16 cellular contexts compared by ENCODE assay signal in genomic region chr2:12381543-12382323, GRCh38.
"Had no signal": no experiment of that assay in that cellular context is flagged by ENCODE, and none has a peak within 500 bp of the region (broad histone marks: within the 10 kb centered on the region; RNA-seq: fewer than 3 reads in every experiment).

No MANE protein-coding gene starts in this region.

- H3K27me3 ChIP-seq: body of pancreas, heart left ventricle, spleen, testis had no signal

- H3K27ac Mint-ChIP-seq: activated CD4-positive, alpha-beta memory T cell treated with anti-CD3 and anti-CD28 coated beads, Interleukin-2, amount 10 ng/mL, durations not matched to agents 7 days and 5 days; activated CD8-positive, alpha-beta memory T cell treated with anti-CD3 and anti-CD28 coated beads, Interleukin-2, amount 10 ng/mL, durations not matched to agents 7 days and 5 days; activated naive CD8-positive, alpha-beta T cell treated with anti-CD3 and anti-CD28 coated beads, Interleukin-2, amount 10 ng/mL, durations not matched to agents 7 days and 5 days; natural killer cell; stimulated activated memory B cell treated with anti-CD40 and anti-IgM and Interleukin-4, amounts not matched to agents 10 μg/mL and 1 μg/mL and 100 μg/mL, for 72 hours had no signal

- H3K36me3 Mint-ChIP-seq: activated CD8-positive, alpha-beta memory T cell treated with anti-CD3 and anti-CD28 coated beads, Interleukin-2, amount 10 ng/mL, durations not matched to agents 7 days and 5 days; natural killer cell; stimulated activated memory B cell treated with anti-CD40 and anti-IgM and Interleukin-4, amounts not matched to agents 10 μg/mL and 1 μg/mL and 100 μg/mL, for 72 hours had no signal

- H3K4me1 ChIP-seq: body of pancreas, lower lobe of right lung, spleen, testis had no signal

- H3K4me3 ChIP-seq: body of pancreas, heart left ventricle, lower lobe of right lung, spleen, testis had no signal

- DNase-seq: activated CD4-positive, alpha-beta memory T cell treated with anti-CD3 and anti-CD28 coated beads, Interleukin-2, amount 10 ng/mL, durations not matched to agents 7 days and 5 days; activated CD4-positive, alpha-beta T cell treated with anti-CD3 and anti-CD28 coated beads for 4 hours; activated CD8-positive, alpha-beta memory T cell treated with anti-CD3 and anti-CD28 coated beads, Interleukin-2, amount 10 ng/mL, durations not matched to agents 7 days and 5 days; activated naive CD4-positive, alpha-beta T cell; activated naive CD8-positive, alpha-beta T cell treated with anti-CD3 and anti-CD28 coated beads, Interleukin-2, amount 10 ng/mL, durations not matched to agents 7 days and 5 days; body of pancreas; foreskin melanocyte; heart left ventricle; lower lobe of right lung; natural killer cell; nucleus accumbens; posterior cingulate gyrus; spleen; stimulated activated CD4-positive, alpha-beta T cell treated with anti-CD3 and anti-CD28 coated beads, Interleukin-4, amount 100 ng/mL, for 4 hours; testis had no signal

- H3K36me3 ChIP-seq: heart left ventricle, lower lobe of right lung, spleen had no signal

- H3K27me3 Mint-ChIP-seq: activated CD8-positive, alpha-beta memory T cell treated with anti-CD3 and anti-CD28 coated beads, Interleukin-2, amount 10 ng/mL, durations not matched to agents 7 days and 5 days; activated naive CD8-positive, alpha-beta T cell treated with anti-CD3 and anti-CD28 coated beads, Interleukin-2, amount 10 ng/mL, durations not matched to agents 7 days and 5 days; stimulated activated memory B cell treated with anti-CD40 and anti-IgM and Interleukin-4, amounts not matched to agents 10 μg/mL and 1 μg/mL and 100 μg/mL, for 72 hours had no signal

- ATAC-seq: activated CD8-positive, alpha-beta memory T cell treated with anti-CD3 and anti-CD28 coated beads, Interleukin-2, amount 10 ng/mL, durations not matched to agents 7 days and 5 days; body of pancreas; heart left ventricle; lower lobe of right lung; natural killer cell; stimulated activated memory B cell treated with anti-CD40 and anti-IgM and Interleukin-4, amounts not matched to agents 10 μg/mL and 1 μg/mL and 100 μg/mL, for 72 hours had no signal

- H3K4me3 Mint-ChIP-seq: activated CD4-positive, alpha-beta memory T cell treated with anti-CD3 and anti-CD28 coated beads, Interleukin-2, amount 10 ng/mL, durations not matched to agents 7 days and 5 days; activated CD8-positive, alpha-beta memory T cell treated with anti-CD3 and anti-CD28 coated beads, Interleukin-2, amount 10 ng/mL, durations not matched to agents 7 days and 5 days; activated naive CD8-positive, alpha-beta T cell treated with anti-CD3 and anti-CD28 coated beads, Interleukin-2, amount 10 ng/mL, durations not matched to agents 7 days and 5 days; natural killer cell; stimulated activated memory B cell treated with anti-CD40 and anti-IgM and Interleukin-4, amounts not matched to agents 10 μg/mL and 1 μg/mL and 100 μg/mL, for 72 hours had no signal

- H3K9me3 ChIP-seq: body of pancreas, lower lobe of right lung, testis had no signal

- H3K27ac ChIP-seq: body of pancreas, heart left ventricle, lower lobe of right lung, spleen, testis had no signal

- H3K9me3 Mint-ChIP-seq: activated CD4-positive, alpha-beta memory T cell treated with anti-CD3 and anti-CD28 coated beads, Interleukin-2, amount 10 ng/mL, durations not matched to agents 7 days and 5 days; natural killer cell; stimulated activated memory B cell treated with anti-CD40 and anti-IgM and Interleukin-4, amounts not matched to agents 10 μg/mL and 1 μg/mL and 100 μg/mL, for 72 hours had no signal

- H3K4me1 Mint-ChIP-seq: activated CD4-positive, alpha-beta memory T cell treated with anti-CD3 and anti-CD28 coated beads, Interleukin-2, amount 10 ng/mL, durations not matched to agents 7 days and 5 days; activated CD8-positive, alpha-beta memory T cell treated with anti-CD3 and anti-CD28 coated beads, Interleukin-2, amount 10 ng/mL, durations not matched to agents 7 days and 5 days; activated naive CD8-positive, alpha-beta T cell treated with anti-CD3 and anti-CD28 coated beads, Interleukin-2, amount 10 ng/mL, durations not matched to agents 7 days and 5 days; natural killer cell; stimulated activated memory B cell treated with anti-CD40 and anti-IgM and Interleukin-4, amounts not matched to agents 10 μg/mL and 1 μg/mL and 100 μg/mL, for 72 hours had no signal
